In genomic region chr9:37471942-37472679, GRCh38 we compare ENCODE assay signal across 8 cellular contexts. TPM values are rescaled to one million over a fixed set of nuclear protein-coding genes. Genes with fewer than 3 reads are reported as not detected.
DNase-seq lines count a peak whose midpoint lies in the region; ATAC-seq and TF ChIP-seq lines count a peak whose summit lies in the region.

No MANE protein-coding gene starts in this region.

- TF ChIP-seq CTCF in HFFc6 (IDR thresholded peaks at IDR 0.05) (no peak), sigmoid colon (IDR thresholded peaks at IDR 0.05) (no peak)

- peak overlapping the region; percentile 94 for H3K27ac Mint-ChIP-seq in HFFc6

- no peaks in the 10 kb centered on the region for H3K79me2 ChIP-seq in ACC112 (ENCODE audit: control insufficient read depth, insufficient read depth, low read length, unreplicated experiment)

- H3K4me1 ChIP-seq in ACC112 (ENCODE audit: control insufficient read depth, insufficient read depth, low read length, unreplicated experiment) (peaks cover 6% of the 10 kb centered on the region), sigmoid colon (peaks cover 0 to 12% (median 7%) of the 10 kb centered on the region in 4 donors)

- H3K4me3 ChIP-seq in ACC112 (ENCODE audit: low read depth, low read length) (peak overlapping the region; percentile 72), sigmoid colon (peak overlapping the region in 3 of 4 donors; percentile 27 to 41 (median 31))

- H3K27me3 Mint-ChIP-seq in HFFc6 (ENCODE audit: insufficient read depth), result peaks cover 8% of the 10 kb centered on the region

- WGBS in sigmoid colon, 2 donors, result 14 to 24% methylated on average over 7 of the region's 7 CpGs

- H3K4me1 Mint-ChIP-seq in HFFc6 (ENCODE audit: low read depth), result peaks cover 18% of the 10 kb centered on the region

- intact Hi-C loops in sigmoid colon (cut with DNase I), result no loop called here

- ATAC-seq in HG02588 (IDR thresholded peaks at IDR 0.05; ENCODE audit: unreplicated experiment) (no peak), HG03521 (IDR thresholded peaks at IDR 0.05; ENCODE audit: unreplicated experiment) (no peak)

- H3K4me3 Mint-ChIP-seq in HFFc6, result peak overlapping the region; percentile 90

- no peak for TF ChIP-seq POLR2A in sigmoid colon (IDR thresholded peaks at IDR 0.05)

- H3K36me3 ChIP-seq in ACC112 (ENCODE audit: insufficient read depth, low read length) (no peaks in the 10 kb centered on the region), sigmoid colon (no peaks in the 10 kb centered on the region)

- DNase-seq in HFFc6 (peak; percentile 97), amniotic epithelial cell (ENCODE audit: low read depth) (peak; percentile 96), iPS DF 4.7 (ENCODE audit: extremely low read depth, low spot score) (peak; percentile 94), sigmoid colon (no peak)
- DNase-seq in stimulated activated CD4-positive, alpha-beta T cell treated with anti-CD3 and anti-CD28 coated beads, Interleukin-2, amount 100 ng/mL, for 24 hours, result no peak

- H3K9me3 Mint-ChIP-seq in HFFc6, result no peaks in the 10 kb centered on the region; the same call in 1 of the 2 replicates

- H3K27me3 ChIP-seq in ACC112 (ENCODE audit: insufficient read depth, low read length), result no peaks in the 10 kb centered on the region
- H3K27me3 ChIP-seq in sigmoid colon, result no peaks in the 10 kb centered on the region

- H3K27ac ChIP-seq in ACC112 (ENCODE audit: low read depth, low read length) (peak overlapping the region; percentile 89), sigmoid colon (peak overlapping the region; percentile 65 to 91 (median 78))

- peak overlapping the region; percentile 30 for H2AFZ ChIP-seq in ACC112 (ENCODE audit: low read length, unreplicated experiment)

- H3K36me3 Mint-ChIP-seq in HFFc6 (ENCODE audit: low read depth), result peaks cover 5% of the 10 kb centered on the region; the same call in 1 of the 2 replicates

- TF ChIP-seq EP300 in sigmoid colon (IDR thresholded peaks at IDR 0.05), result no peak

- H3K9me3 ChIP-seq in sigmoid colon, result no peaks in the 10 kb centered on the region

RNA-seq across cellular contexts. Expression of gene ZBTB5, which starts 6.9 kb away (rescaled TPM):
- 1 to 10 TPM; 4.6 to 5.9 (median 5.3) TPM for total RNA-seq in HFFc6 (2021; fragmentation: NEBNext Ultra II Directional; extraction: Animal tissue kit (Norgen Biotek cat#: 25700))
- 10 to 100 TPM in 2 of 4 donors, 1 to 10 TPM in 2; 7.2 to 11.1 (median 10.2) TPM for total RNA-seq in sigmoid colon
- 1 to 10 TPM; 3.6 to 7.7 (median 4.4) TPM for polyA plus RNA-seq in sigmoid colon

RNA-seq across cellular contexts. Expression of gene POLR1E, which starts 13.6 kb away (rescaled TPM):
- 10 to 100 TPM; 31.0 to 38.5 (median 33.7) TPM for total RNA-seq in HFFc6 (2021; fragmentation: NEBNext Ultra II Directional; extraction: Animal tissue kit (Norgen Biotek cat#: 25700))
- total RNA-seq in sigmoid colon, result 10 to 100 TPM; 17.4 to 33.4 (median 28.1) TPM
- polyA plus RNA-seq in sigmoid colon, result 10 to 100 TPM in 2 of 3 donors, 1 to 10 TPM in 1; 4.6 to 22.3 (median 16.8) TPM

RNA-seq across cellular contexts. Expression of gene GRHPR, which starts 49.6 kb away (rescaled TPM):
- total RNA-seq in HFFc6 (2021; fragmentation: NEBNext Ultra II Directional; extraction: Animal tissue kit (Norgen Biotek cat#: 25700)), result 100 to 1,000 TPM; 106 to 116 (median 111) TPM
- 100 to 1,000 TPM; 127 to 165 (median 157) TPM for total RNA-seq in sigmoid colon
- 10 to 100 TPM; 84.1 to 94.9 (median 88.8) TPM for polyA plus RNA-seq in sigmoid colon

Comparison
In these comparisons a context has a peak if more than half of its experiments do, and no peak if none do; other contexts are left out.
1. DNase-seq: peak in HFFc6 (single experiment), amniotic epithelial cell (single experiment) and iPS DF 4.7 (single experiment); none in sigmoid colon (single experiment) and stimulated activated CD4-positive, alpha-beta T cell treated with anti-CD3 and anti-CD28 coated beads, Interleukin-2, amount 100 ng/mL, for 24 hours (0 of 2).